8 cellular contexts compared by ENCODE assay signal in the genomic region with DNA sequence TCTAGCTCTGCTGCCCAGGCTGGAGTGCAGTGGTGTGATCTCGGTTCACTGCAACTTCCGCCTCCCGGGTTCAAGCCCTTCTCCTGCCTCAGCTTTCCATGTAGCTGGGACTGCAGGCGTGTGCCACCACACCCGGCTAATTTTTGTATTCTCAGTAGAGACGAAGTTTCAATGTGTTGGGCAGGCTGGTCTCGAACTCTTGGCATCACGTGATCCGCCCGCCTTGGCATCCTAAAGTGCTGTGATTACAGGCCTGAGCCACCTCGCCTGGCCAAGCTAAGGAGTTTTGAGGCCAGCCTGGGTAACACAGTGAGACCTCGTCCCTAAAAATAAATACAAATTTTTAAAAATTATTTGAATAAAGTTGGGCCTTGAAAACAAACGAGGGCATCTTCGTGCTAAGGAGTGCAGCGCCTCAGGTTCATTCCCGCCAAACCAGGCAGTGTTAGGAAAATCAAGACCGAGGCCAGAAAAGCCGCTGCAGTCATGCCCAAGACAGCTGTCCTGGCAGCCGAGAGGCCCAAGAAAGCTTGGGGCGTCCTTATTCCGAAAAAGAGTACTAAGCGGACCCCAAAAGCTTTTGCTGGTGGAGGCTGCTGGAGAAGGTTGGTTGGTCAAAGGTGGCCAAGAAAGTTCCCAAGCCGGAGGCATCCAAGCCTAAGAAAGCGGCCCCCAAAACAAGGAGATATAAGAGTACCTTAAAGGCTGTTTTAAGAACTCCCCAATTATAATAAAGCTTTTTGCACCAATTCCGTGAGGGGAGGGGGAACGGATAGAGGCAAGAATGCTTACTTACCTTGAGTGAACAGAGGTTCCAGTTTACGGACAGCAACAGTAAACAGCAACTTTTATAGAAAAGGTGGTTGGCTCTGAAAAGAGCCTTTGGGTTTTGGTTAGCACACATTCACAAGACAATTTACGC.
DNase-seq lines count a peak whose midpoint lies in the region; ATAC-seq and TF ChIP-seq lines count a peak whose summit lies in the region.

No MANE protein-coding gene starts in this region.

- H3K27ac ChIP-seq in ascending aorta: peak overlapping the region; percentile 92 to 95
- peak overlapping the region; percentile 61 for H3K27ac ChIP-seq in temporal lobe (ENCODE audit: low read depth, low read length)

- DNase-seq in NCI-H146 treated with DMSO at 0.1 percent for 48 hours (lab: John Stamatoyannopoulos, UW; ENCODE audit: unreplicated experiment): peak; percentile 67
- DNase-seq in ascending aorta (ENCODE audit: low spot score in 2 of 2): no peak
- peak; percentile 39 to 51 for DNase-seq in left colon
- DNase-seq in T1000 (lab: John Stamatoyannopoulos, UW): no peak

- intact Hi-C loops in ascending aorta (cut with DNase I) (loop anchor here (2.0 to 5.0 kb wide), 3 partner anchors 77 to 164 kb away; a partner anchor contains a TSS), left colon (cut with DNase I, micrococcal nuclease) (loop anchor here in 1 of 2 donors (10.0 kb wide), 1 partner anchor 71 kb away; a partner anchor contains a TSS)

- no peak for TF ChIP-seq CTCF in ascending aorta (IDR thresholded peaks at IDR 0.05)

- H3K4me3 ChIP-seq in GM08714 (ENCODE audit: low read length): peak overlapping the region; percentile 87
- H3K4me3 ChIP-seq in ascending aorta: peak overlapping the region; percentile 62 to 86

- no peaks in the 10 kb centered on the region for H3K36me3 ChIP-seq in ascending aorta

- no peaks in the 10 kb centered on the region for H3K9me3 ChIP-seq in ascending aorta

- no peak for ATAC-seq in left colon
- no peak for ATAC-seq in HG03571 (IDR thresholded peaks at IDR 0.05; ENCODE audit: unreplicated experiment)
- ATAC-seq in HG02571 (IDR thresholded peaks at IDR 0.05; ENCODE audit: unreplicated experiment): no peak

- peaks cover 4 to 13% of the 10 kb centered on the region in 2 donors for H3K4me1 ChIP-seq in ascending aorta

- no peaks in the 10 kb centered on the region for H3K27me3 ChIP-seq in ascending aorta

Comparison
In these comparisons a context has a peak if more than half of its experiments do, and no peak if none do; other contexts are left out.
1. DNase-seq: peak in NCI-H146 treated with DMSO at 0.1 percent for 48 hours (single experiment) and left colon (2 of 2); none in ascending aorta (0 of 2) and T1000 (single experiment).